ENCODE assay signal across 9 cellular contexts in genomic region chr12:111330800-111331752, GRCh38. TPM values are rescaled to one million over a fixed set of nuclear protein-coding genes. Genes with fewer than 3 reads are reported as not detected.
DNase-seq lines count a peak whose midpoint lies in the region; ATAC-seq, FAIRE-seq and TF ChIP-seq lines count a peak whose summit lies in the region.
"Had no signal": no experiment of that assay in that cellular context is flagged by ENCODE, and none has a peak within 500 bp of the region (broad histone marks: within the 10 kb centered on the region; RNA-seq: fewer than 3 reads in every experiment).

No MANE protein-coding gene starts in this region.

- H3K9ac ChIP-seq in keratinocyte (ENCODE audit: control insufficient read depth, extremely low read depth, insufficient read depth, low read length), result no peak overlapping the region

- ATAC-seq in stimulated activated naive CD8-positive, alpha-beta T cell treated with anti-CD3 and anti-CD28 coated beads, Interleukin-15, amount 100 ng/mL, for 72 hours, result peak; percentile 45
- no peak for ATAC-seq in stimulated activated naive CD8-positive, alpha-beta T cell treated with anti-CD3 and anti-CD28 coated beads, Interleukin-15, Interleukin-2, amounts not matched to agents 100 U/mL and 50 U/mL, for 24 hours
- ATAC-seq in HG03460 (IDR thresholded peaks at IDR 0.05; ENCODE audit: unreplicated experiment), result no peak
- no peak for ATAC-seq in HG03565 (IDR thresholded peaks at IDR 0.05; ENCODE audit: unreplicated experiment)

- no peaks in the 10 kb centered on the region for H4K20me1 ChIP-seq in keratinocyte (ENCODE audit: control insufficient read depth, extremely low read depth, insufficient read depth, low read length)

- H3K27ac ChIP-seq in ascending aorta (no peak overlapping the region), keratinocyte (ENCODE audit: control insufficient read depth, insufficient read depth, low read length) (no peak overlapping the region), substantia nigra (ENCODE audit: low read depth, low read length, poor library complexity, severe bottlenecking) (no peak overlapping the region)

- FAIRE-seq in keratinocyte (lab: Jason Lieb, UNC), result peak; percentile 61

- H3K4me1 ChIP-seq in ascending aorta (no peaks in the 10 kb centered on the region), keratinocyte (ENCODE audit: control insufficient read depth, extremely low read depth, insufficient read depth, low read length) (no peaks in the 10 kb centered on the region)

- H3K27ac Mint-ChIP-seq in stimulated activated naive CD8-positive, alpha-beta T cell treated with anti-CD3 and anti-CD28 coated beads, Interleukin-15, amount 100 ng/mL, for 72 hours, result peak overlapping the region in 1 of 2 donors; percentile 30

- TF ChIP-seq CTCF in ascending aorta (IDR thresholded peaks at IDR 0.05), result peak in 2 of 3 experiments; percentile 17 to 41
- peak; percentile 49 to 55 (median 52) for TF ChIP-seq CTCF in keratinocyte (optimal IDR thresholded peaks at IDR 0.05 in 1 of 3, IDR thresholded peaks at IDR 0.05 in 1 of 3, conservative IDR thresholded peaks at IDR 0.05 in 1 of 3; ENCODE audit: extremely low read depth in 1 of 3, insufficient read depth in 2 of 3, low read length in 3 of 3)

- no peak overlapping the region for H3K4me3 ChIP-seq in ascending aorta
- H3K4me3 ChIP-seq in keratinocyte (ENCODE audit: control insufficient read depth in 2 of 3, extremely low read depth in 1 of 3, insufficient read depth in 2 of 3, low read depth in 1 of 3, low read length in 3 of 3), result no peak overlapping the region

- H3K27me3 ChIP-seq in ascending aorta, result no peaks in the 10 kb centered on the region
- no peaks in the 10 kb centered on the region for H3K27me3 ChIP-seq in keratinocyte (ENCODE audit: control insufficient read depth, extremely low read depth, insufficient read depth, low read length)

- no peaks in the 10 kb centered on the region for H3K4me1 Mint-ChIP-seq in stimulated activated naive CD8-positive, alpha-beta T cell treated with anti-CD3 and anti-CD28 coated beads, Interleukin-15, amount 100 ng/mL, for 72 hours
- H3K4me1 Mint-ChIP-seq: central memory CD8-positive, alpha-beta T cell had no signal

- H3K4me2 ChIP-seq in keratinocyte (ENCODE audit: control insufficient read depth, extremely low read depth, insufficient read depth, low read depth, low read length), result no peak overlapping the region

- H3K79me2 ChIP-seq in keratinocyte (ENCODE audit: control insufficient read depth, insufficient read depth, low read length), result no peaks in the 10 kb centered on the region

- no peak overlapping the region for H2AFZ ChIP-seq in keratinocyte (ENCODE audit: control insufficient read depth, low read length)

- no peaks in the 10 kb centered on the region for H3K9me1 ChIP-seq in keratinocyte (ENCODE audit: control insufficient read depth, extremely low read depth, insufficient read depth, low read length)

- intact Hi-C loops in ascending aorta (cut with DNase I), result no loop called here

- H3K9me3 Mint-ChIP-seq in stimulated activated naive CD8-positive, alpha-beta T cell treated with anti-CD3 and anti-CD28 coated beads, Interleukin-15, amount 100 ng/mL, for 72 hours, result no peaks in the 10 kb centered on the region
- H3K9me3 Mint-ChIP-seq: central memory CD8-positive, alpha-beta T cell had no signal

- H3K9me3 ChIP-seq in ascending aorta, result no peaks in the 10 kb centered on the region
- H3K9me3 ChIP-seq in keratinocyte (ENCODE audit: control insufficient read depth, low read depth, low read length), result no peaks in the 10 kb centered on the region

- no peak for DNase-seq in stimulated activated naive CD8-positive, alpha-beta T cell treated with anti-CD3 and anti-CD28 coated beads, Interleukin-15, amount 100 ng/mL, for 72 hours
- no peak for DNase-seq in stimulated activated naive CD8-positive, alpha-beta T cell treated with anti-CD3 and anti-CD28 coated beads, Interleukin-15, Interleukin-2, amounts not matched to agents 100 U/mL and 50 U/mL, for 24 hours
- peak; percentile 32 for DNase-seq in NCI-H2171 (lab: John Stamatoyannopoulos, UW)
- DNase-seq in ascending aorta (ENCODE audit: low spot score in 2 of 2), result no peak
- DNase-seq in keratinocyte (ENCODE audit: low read depth, low spot score), result no peak
- no peak for DNase-seq in substantia nigra (lab: John Stamatoyannopoulos, UW)

- peaks cover 7% of the 10 kb centered on the region for H3K27me3 Mint-ChIP-seq in stimulated activated naive CD8-positive, alpha-beta T cell treated with anti-CD3 and anti-CD28 coated beads, Interleukin-15, amount 100 ng/mL, for 72 hours

- dilution Hi-C loops in keratinocyte (cut with MboI; ENCODE audit: extremely low pct_ligation_motif_present, low sequenced_read_pairs), result no loop called here

- no peak overlapping the region for H3K4me3 Mint-ChIP-seq in stimulated activated naive CD8-positive, alpha-beta T cell treated with anti-CD3 and anti-CD28 coated beads, Interleukin-15, amount 100 ng/mL, for 72 hours
- H3K4me3 Mint-ChIP-seq: central memory CD8-positive, alpha-beta T cell had no signal

- no peaks in the 10 kb centered on the region for H3K36me3 ChIP-seq in ascending aorta
- H3K36me3 ChIP-seq in keratinocyte (ENCODE audit: control insufficient read depth in 2 of 2, extremely low read depth in 1 of 2, insufficient read depth in 2 of 2, low read length in 2 of 2), result no peaks in the 10 kb centered on the region

RNA-seq across cellular contexts. Expression of gene PHETA1, which starts 37.8 kb away (rescaled TPM):
- 12.9 TPM for total RNA-seq in ascending aorta
- 1.7 to 3.9 TPM (median 3.3 TPM) in 3 replicates for polyA plus RNA-seq in keratinocyte
- 1.5 TPM for polyA plus RNA-seq in keratinocyte (2011; ENCODE audit: low read depth)
- 2.2 and 5.5 TPM in 2 replicates for polyA plus RNA-seq in keratinocyte (2011; cell fraction: cytosol; rRNA removed)
- 4.0 and 7.5 TPM in 2 replicates for polyA plus RNA-seq in keratinocyte (2011; cell fraction: nucleus; rRNA removed)
- 5.4 and 10.2 TPM in 2 replicates for polyA plus RNA-seq in keratinocyte (2012; ENCODE audit: low replicate concordance)
- polyA minus RNA-seq in keratinocyte, result 1.6 to 3.0 TPM (median 2.3 TPM) in 3 replicates
- polyA minus RNA-seq in keratinocyte (2011; cell fraction: cytosol; rRNA and poly(A)+ RNA removed), result 6.1 TPM
- 4.1 and 5.8 TPM in 2 replicates for polyA minus RNA-seq in keratinocyte (2011; cell fraction: nucleus; rRNA and poly(A)+ RNA removed)
